Comparison of ENCODE assay signal across 18 cellular contexts in genomic region chr13:110339263-110339662, GRCh38. TPM values are rescaled to one million over a fixed set of nuclear protein-coding genes. Genes with fewer than 3 reads are reported as not detected.
DNase-seq lines count a peak whose midpoint lies in the region; ATAC-seq and TF ChIP-seq lines count a peak whose summit lies in the region.
"Had no signal": no experiment of that assay in that cellular context is flagged by ENCODE, and none has a peak within 500 bp of the region (broad histone marks: within the 10 kb centered on the region; RNA-seq: fewer than 3 reads in every experiment).

No MANE protein-coding gene starts in this region.

- H3K27ac ChIP-seq in gastroesophageal sphincter (peak overlapping the region; percentile 94 to 99 (median 98)), parathyroid adenoma (peak overlapping the region; percentile 33), upper lobe of right lung (peak overlapping the region; percentile 56)
- H3K27ac ChIP-seq: 22Rv1, epithelial cell of prostate, neutrophil, VCaP had no signal

- peaks cover 21% of the 10 kb centered on the region for H3K4me1 Mint-ChIP-seq in activated CD4-positive, alpha-beta T cell treated with anti-CD3 and anti-CD28 coated beads, Interleukin-2, amount 10 ng/mL, durations not matched to agents 7 days and 5 days
- H3K4me1 Mint-ChIP-seq in activated CD4-positive, alpha-beta T cell treated with anti-CD3 and anti-CD28 coated beads for 36 hours = peaks cover 25% of the 10 kb centered on the region
- H3K4me1 Mint-ChIP-seq in progenitor cell of endocrine pancreas (ENCODE audit: low read depth) = peaks cover 12% of the 10 kb centered on the region

- no peaks in the 10 kb centered on the region for H3K27me3 ChIP-seq in gastroesophageal sphincter
- peaks cover 3% of the 10 kb centered on the region for H3K27me3 ChIP-seq in parathyroid adenoma (ENCODE audit: control insufficient read depth, insufficient read depth, low read length)
- no peaks in the 10 kb centered on the region for H3K27me3 ChIP-seq in upper lobe of right lung

- H3K36me3 Mint-ChIP-seq in activated CD4-positive, alpha-beta T cell treated with anti-CD3 and anti-CD28 coated beads, Interleukin-2, amount 10 ng/mL, durations not matched to agents 7 days and 5 days (ENCODE audit: low read depth) = no peaks in the 10 kb centered on the region
- no peaks in the 10 kb centered on the region for H3K36me3 Mint-ChIP-seq in activated CD4-positive, alpha-beta T cell treated with anti-CD3 and anti-CD28 coated beads for 36 hours (ENCODE audit: low read depth)
- H3K36me3 Mint-ChIP-seq in progenitor cell of endocrine pancreas (ENCODE audit: insufficient read depth) = no peaks in the 10 kb centered on the region
- H3K36me3 Mint-ChIP-seq: CD14-positive monocyte had no signal

- no peaks in the 10 kb centered on the region for H3K79me2 ChIP-seq in parathyroid adenoma

- peak overlapping the region; percentile 22 for H3K27ac Mint-ChIP-seq in activated CD4-positive, alpha-beta T cell treated with anti-CD3 and anti-CD28 coated beads, Interleukin-2, amount 10 ng/mL, durations not matched to agents 7 days and 5 days
- H3K27ac Mint-ChIP-seq in activated CD4-positive, alpha-beta T cell treated with anti-CD3 and anti-CD28 coated beads for 36 hours = no peak overlapping the region
- H3K27ac Mint-ChIP-seq in progenitor cell of endocrine pancreas = no peak overlapping the region
- H3K27ac Mint-ChIP-seq: CD14-positive monocyte had no signal

- H3K9me3 ChIP-seq in gastroesophageal sphincter (no peaks in the 10 kb centered on the region), parathyroid adenoma (ENCODE audit: control insufficient read depth, low read length) (no peaks in the 10 kb centered on the region), upper lobe of right lung (no peaks in the 10 kb centered on the region)
- H3K9me3 ChIP-seq: neutrophil had no signal

- H3K9ac ChIP-seq in parathyroid adenoma = no peak overlapping the region

- TF ChIP-seq CTCF in gastroesophageal sphincter (IDR thresholded peaks at IDR 0.05) (no peak), parathyroid adenoma (IDR thresholded peaks at IDR 0.05) (no peak), upper lobe of right lung (IDR thresholded peaks at IDR 0.05) (no peak), progenitor cell of endocrine pancreas (IDR thresholded peaks at IDR 0.05; ENCODE audit: unreplicated experiment) (no peak)

- H3K4me2 ChIP-seq in parathyroid adenoma (ENCODE audit: low read length) = no peak overlapping the region

- H3K9me3 Mint-ChIP-seq in activated CD4-positive, alpha-beta T cell treated with anti-CD3 and anti-CD28 coated beads, Interleukin-2, amount 10 ng/mL, durations not matched to agents 7 days and 5 days = peaks cover 3% of the 10 kb centered on the region
- H3K9me3 Mint-ChIP-seq in activated CD4-positive, alpha-beta T cell treated with anti-CD3 and anti-CD28 coated beads for 36 hours (ENCODE audit: low read depth) = peaks cover 2% of the 10 kb centered on the region
- H3K9me3 Mint-ChIP-seq in progenitor cell of endocrine pancreas (ENCODE audit: low read depth) = no peaks in the 10 kb centered on the region
- H3K9me3 Mint-ChIP-seq: central memory CD8-positive, alpha-beta T cell had no signal

- TF ChIP-seq POLR2A in gastroesophageal sphincter (IDR thresholded peaks at IDR 0.05) = no peak

- H3K36me3 ChIP-seq in gastroesophageal sphincter (no peaks in the 10 kb centered on the region), parathyroid adenoma (ENCODE audit: control insufficient read depth, insufficient read depth, low read length) (no peaks in the 10 kb centered on the region), upper lobe of right lung (no peaks in the 10 kb centered on the region)
- H3K36me3 ChIP-seq: neutrophil had no signal

- DNase-seq in activated CD4-positive, alpha-beta T cell treated with anti-CD3 and anti-CD28 coated beads, Interleukin-2, amount 10 ng/mL, durations not matched to agents 7 days and 5 days = no peak
- DNase-seq in activated CD4-positive, alpha-beta T cell treated with anti-CD3 and anti-CD28 coated beads for 36 hours = no peak
- peak; percentile 16 for DNase-seq in upper lobe of right lung
- DNase-seq in anterior cingulate cortex (lab: John Stamatoyannopoulos, UW) = no peak
- no peak for DNase-seq in HuH-7.5 (ENCODE audit: low spot score)
- no peak for DNase-seq in progenitor cell of endocrine pancreas (ENCODE audit: low spot score, unreplicated experiment)
- DNase-seq: activated gamma-delta T cell, MM.1S, NCI-H2081 treated with DMSO at 0.1 percent for 48 hours had no signal

- 25 to 52% methylated on average over 2 to 6 of the region's 6 CpGs for WGBS in gastroesophageal sphincter (ENCODE audit: low coverage in 1 of 2), 2 donors

- no peak overlapping the region for H2AFZ ChIP-seq in parathyroid adenoma

- POLR2A ChIA-PET in activated CD4-positive, alpha-beta T cell treated with anti-CD3 and anti-CD28 coated beads, Interleukin-2, amount 10 ng/mL, durations not matched to agents 7 days and 5 days (lab: Charles Lee) = no interaction called here
- POLR2A ChIA-PET in activated CD4-positive, alpha-beta T cell treated with anti-CD3 and anti-CD28 coated beads for 36 hours (lab: Charles Lee) = no interaction called here

- intact Hi-C loops in activated CD4-positive, alpha-beta T cell treated with anti-CD3 and anti-CD28 coated beads for 36 hours (cut with DNase I, micrococcal nuclease) = no loop called here
- intact Hi-C loops in upper lobe of right lung (cut with DNase I) = no loop called here

- TF ChIP-seq EP300 in gastroesophageal sphincter (IDR thresholded peaks at IDR 0.05) = no peak

- no peak overlapping the region for H3K4me3 Mint-ChIP-seq in activated CD4-positive, alpha-beta T cell treated with anti-CD3 and anti-CD28 coated beads, Interleukin-2, amount 10 ng/mL, durations not matched to agents 7 days and 5 days
- no peak overlapping the region for H3K4me3 Mint-ChIP-seq in activated CD4-positive, alpha-beta T cell treated with anti-CD3 and anti-CD28 coated beads for 36 hours
- H3K4me3 Mint-ChIP-seq in progenitor cell of endocrine pancreas (ENCODE audit: low read depth) = no peak overlapping the region
- H3K4me3 Mint-ChIP-seq: central memory CD8-positive, alpha-beta T cell had no signal

- CTCF ChIA-PET in activated CD4-positive, alpha-beta T cell treated with anti-CD3 and anti-CD28 coated beads, Interleukin-2, amount 10 ng/mL, durations not matched to agents 7 days and 5 days (lab: Charles Lee) = interaction anchor here (1.1 kb wide), 1 partner anchor 73 kb away, joined by 3 read pairs; no protein-coding TSS in a partner anchor
- CTCF ChIA-PET in activated CD4-positive, alpha-beta T cell treated with anti-CD3 and anti-CD28 coated beads for 36 hours (lab: Charles Lee) = no interaction called here

- ATAC-seq in activated CD4-positive, alpha-beta T cell treated with anti-CD3 and anti-CD28 coated beads for 36 hours = no peak
- ATAC-seq in gastroesophageal sphincter = no peak
- ATAC-seq in upper lobe of right lung = no peak

- H3K4me1 ChIP-seq in gastroesophageal sphincter (peaks cover 45 to 100% (median 61%) of the 10 kb centered on the region in 3 donors), parathyroid adenoma (no peaks in the 10 kb centered on the region), upper lobe of right lung (peaks cover 43% of the 10 kb centered on the region)

- H3K27me3 Mint-ChIP-seq in activated CD4-positive, alpha-beta T cell treated with anti-CD3 and anti-CD28 coated beads, Interleukin-2, amount 10 ng/mL, durations not matched to agents 7 days and 5 days = peaks cover 27% of the 10 kb centered on the region
- H3K27me3 Mint-ChIP-seq in activated CD4-positive, alpha-beta T cell treated with anti-CD3 and anti-CD28 coated beads for 36 hours = peaks cover 13% of the 10 kb centered on the region
- no peaks in the 10 kb centered on the region for H3K27me3 Mint-ChIP-seq in progenitor cell of endocrine pancreas

- H3K4me3 ChIP-seq in gastroesophageal sphincter = no peak overlapping the region
- H3K4me3 ChIP-seq in parathyroid adenoma (ENCODE audit: low read depth, low read length) = no peak overlapping the region
- H3K4me3 ChIP-seq in upper lobe of right lung = no peak overlapping the region

RNA-seq across cellular contexts. Expression of gene COL4A2, which starts 32.2 kb away (rescaled TPM):
- not detected for total RNA-seq in activated CD4-positive, alpha-beta T cell treated with anti-CD3 and anti-CD28 coated beads, Interleukin-2, amount 10 ng/mL, durations not matched to agents 7 days and 5 days
- total RNA-seq in activated CD4-positive, alpha-beta T cell treated with anti-CD3 and anti-CD28 coated beads for 36 hours = not detected
- total RNA-seq in gastroesophageal sphincter (100 to 1,000 TPM; 478 to 945 (median 543) TPM), upper lobe of right lung (273 TPM), progenitor cell of endocrine pancreas (120 and 121 TPM in 2 replicates)
- total RNA-seq: activated CD8-positive, alpha-beta memory T cell treated with anti-CD3 and anti-CD28 coated beads for 36 hours had no signal

RNA-seq across cellular contexts. Expression of gene COL4A1, which starts 32.3 kb away (rescaled TPM):
- total RNA-seq in activated CD4-positive, alpha-beta T cell treated with anti-CD3 and anti-CD28 coated beads, Interleukin-2, amount 10 ng/mL, durations not matched to agents 7 days and 5 days = under 1 TPM; 0.06 to 0.12 TPM
- total RNA-seq in activated CD4-positive, alpha-beta T cell treated with anti-CD3 and anti-CD28 coated beads for 36 hours = under 1 TPM in 1 of 2 experiments, not detected in 1; 0.14 TPM
- total RNA-seq in gastroesophageal sphincter (100 to 1,000 TPM; 278 to 618 (median 440) TPM), upper lobe of right lung (242 TPM), progenitor cell of endocrine pancreas (81.3 and 90.8 TPM in 2 replicates)
- total RNA-seq: activated CD8-positive, alpha-beta memory T cell treated with anti-CD3 and anti-CD28 coated beads for 36 hours had no signal

Comparison
In these comparisons a context has a peak if more than half of its experiments do, and no peak if none do; other contexts are left out.
1. H3K27ac ChIP-seq: peak in every context shown above with its lines; median percentile 98 in gastroesophageal sphincter; 56 in upper lobe of right lung; 33 in parathyroid adenoma.
2. RNA of gene COL4A2, which starts 32.2 kb away (total RNA-seq): 478 to 945 TPM in gastroesophageal sphincter, 273 TPM in upper lobe of right lung (single experiment) and 120 to 121 TPM in progenitor cell of endocrine pancreas; not detected in activated CD4-positive, alpha-beta T cell treated with anti-CD3 and anti-CD28 coated beads for 36 hours and not detected in activated CD4-positive, alpha-beta T cell treated with anti-CD3 and anti-CD28 coated beads, Interleukin-2, amount 10 ng/mL, durations not matched to agents 7 days and 5 days; every median in the first group is over 100 times any median in the second.
3. RNA of gene COL4A1, which starts 32.3 kb away (total RNA-seq): 278 to 618 TPM in gastroesophageal sphincter, 242 TPM in upper lobe of right lung (single experiment) and 81.3 to 90.8 TPM in progenitor cell of endocrine pancreas; 0.14 TPM in activated CD4-positive, alpha-beta T cell treated with anti-CD3 and anti-CD28 coated beads for 36 hours and 0.06 to 0.12 TPM in activated CD4-positive, alpha-beta T cell treated with anti-CD3 and anti-CD28 coated beads, Interleukin-2, amount 10 ng/mL, durations not matched to agents 7 days and 5 days; every median in the first group is over 10 times any median in the second.